ENCODE assay signal across 12 cellular contexts in the genomic region with DNA sequence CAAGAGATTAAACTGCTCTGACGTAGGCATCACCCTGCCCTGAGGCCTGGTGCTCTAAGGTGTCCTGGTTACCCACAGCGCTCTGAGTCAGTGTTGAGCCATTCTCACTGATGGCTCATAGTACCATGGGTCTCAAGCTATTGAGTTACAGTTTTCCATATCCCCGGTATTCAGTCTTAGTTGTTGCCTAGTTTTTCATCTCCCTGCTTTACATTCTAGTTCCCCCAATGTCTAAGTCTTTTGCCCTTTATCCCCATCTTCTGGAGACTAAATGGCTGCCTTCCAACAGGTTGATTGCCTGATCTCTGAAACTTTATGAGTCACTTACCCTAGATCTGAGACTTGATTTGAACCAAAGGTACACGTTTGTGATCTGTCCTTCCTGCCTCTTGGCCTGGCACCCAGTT.
DNase-seq lines count a peak whose midpoint lies in the region; ATAC-seq and TF ChIP-seq lines count a peak whose summit lies in the region.
"Had no signal": no experiment of that assay in that cellular context is flagged by ENCODE, and none has a peak within 500 bp of the region (broad histone marks: within the 10 kb centered on the region; RNA-seq: fewer than 3 reads in every experiment).

No MANE protein-coding gene starts in this region.

- H3K9me3 ChIP-seq in Peyer's patch (no peaks in the 10 kb centered on the region), fibroblast of lung (ENCODE audit: control insufficient read depth, insufficient read depth, low read depth, low read length) (no peaks in the 10 kb centered on the region)
- H3K9me3 ChIP-seq: esophagus muscularis mucosa had no signal

- H3K27ac ChIP-seq in Peyer's patch (peak overlapping the region in 1 of 4 donors; percentile 36), fibroblast of lung (ENCODE audit: insufficient read depth, low read length) (no peak overlapping the region)
- H3K27ac ChIP-seq: esophagus muscularis mucosa had no signal

- no peak overlapping the region for H3K4me2 ChIP-seq in fibroblast of lung (ENCODE audit: extremely low read depth, insufficient read depth, low read length)

- DNase-seq in stimulated activated CD4-positive, alpha-beta T cell treated with anti-CD3 and anti-CD28 coated beads, TNF-alpha, amount 100 ng/mL, for 48 hours (ENCODE audit: low read depth in 3 of 3): peak in 2 of 3 donors; percentile 11 to 21
- no peak for DNase-seq in stimulated activated CD4-positive, alpha-beta T cell treated with anti-CD3 and anti-CD28 coated beads, Interleukin-12 subunit alpha, Interleukin-12 subunit beta, amount 100 ng/mL, for 4 hours
- DNase-seq in Peyer's patch (peak in 2 of 3 donors; percentile 52 to 80), fibroblast of lung (ENCODE audit: low read depth in 2 of 2) (peak; percentile 22 to 31), NCI-H1930 (lab: John Stamatoyannopoulos, UW) (no peak), amygdala (lab: John Stamatoyannopoulos, UW) (no peak), mesothelial cell of epicardium (ENCODE audit: low spot score in 2 of 2, unreplicated experiment in 2 of 2) (no peak), T-cell (no peak)
- DNase-seq: CD4-positive, alpha-beta T cell; substantia nigra had no signal

- POLR2A ChIA-PET in T-cell (lab: Charles Lee): no interaction called here

- H3K4me3 Mint-ChIP-seq in mesothelial cell of epicardium: no peak overlapping the region
- H3K4me3 Mint-ChIP-seq in T-cell: no peak overlapping the region
- H3K4me3 Mint-ChIP-seq: CD4-positive, alpha-beta T cell had no signal

- no peak overlapping the region for H3K4me3 ChIP-seq in Peyer's patch
- no peak overlapping the region for H3K4me3 ChIP-seq in fibroblast of lung (replicated peaks in 1 of 4; ENCODE audit: control extremely low read depth in 1 of 4, insufficient read depth in 1 of 4, low read depth in 3 of 4, low read length in 4 of 4)
- H3K4me3 ChIP-seq: esophagus muscularis mucosa had no signal

- no peaks in the 10 kb centered on the region for H3K27me3 Mint-ChIP-seq in mesothelial cell of epicardium (ENCODE audit: low read depth)
- H3K27me3 Mint-ChIP-seq in T-cell: no peaks in the 10 kb centered on the region
- H3K27me3 Mint-ChIP-seq: CD4-positive, alpha-beta T cell had no signal

- H2AFZ ChIP-seq in fibroblast of lung (ENCODE audit: low read length): no peak overlapping the region

- H3K4me1 Mint-ChIP-seq in mesothelial cell of epicardium (no peaks in the 10 kb centered on the region), T-cell (peaks cover 35 to 38% (median 37%) of the 10 kb centered on the region in 3 donors)

- H3K9ac ChIP-seq in fibroblast of lung (ENCODE audit: insufficient read depth, low read length): no peak overlapping the region

- H3K36me3 ChIP-seq in Peyer's patch: no peaks in the 10 kb centered on the region
- H3K36me3 ChIP-seq in fibroblast of lung (ENCODE audit: control insufficient read depth, insufficient read depth, low read length): no peaks in the 10 kb centered on the region
- H3K36me3 ChIP-seq: esophagus muscularis mucosa had no signal

- peaks cover 17% of the 10 kb centered on the region for H3K9me3 Mint-ChIP-seq in mesothelial cell of epicardium
- H3K9me3 Mint-ChIP-seq in T-cell: no peaks in the 10 kb centered on the region
- H3K9me3 Mint-ChIP-seq: CD4-positive, alpha-beta T cell had no signal

- H3K36me3 Mint-ChIP-seq in mesothelial cell of epicardium: peaks cover 4% of the 10 kb centered on the region
- H3K36me3 Mint-ChIP-seq in T-cell: no peaks in the 10 kb centered on the region

- ATAC-seq in T-cell (replicated peaks in 1 of 4): no peak
- ATAC-seq: Right ventricle myocardium inferior had no signal

- no peaks in the 10 kb centered on the region for H4K20me1 ChIP-seq in fibroblast of lung (ENCODE audit: control insufficient read depth, extremely low read depth, insufficient read depth, low read length)

- H3K27ac Mint-ChIP-seq in mesothelial cell of epicardium (no peak overlapping the region), T-cell (peak overlapping the region in 1 of 2 donors; percentile 33)
- H3K27ac Mint-ChIP-seq: CD4-positive, alpha-beta T cell had no signal

- H3K27me3 ChIP-seq in Peyer's patch: no peaks in the 10 kb centered on the region
- H3K27me3 ChIP-seq in fibroblast of lung (ENCODE audit: control insufficient read depth, insufficient read depth, low read length): no peaks in the 10 kb centered on the region
- H3K27me3 ChIP-seq: esophagus muscularis mucosa had no signal

- TF ChIP-seq CTCF in Peyer's patch (IDR thresholded peaks at IDR 0.05) (peak in 2 of 6 experiments; percentile 8 to 27), fibroblast of lung (conservative IDR thresholded peaks at IDR 0.05 in 1 of 2, IDR thresholded peaks at IDR 0.05 in 1 of 2; ENCODE audit: low read depth in 1 of 2, low read length in 2 of 2) (no peak), mesothelial cell of epicardium (IDR thresholded peaks at IDR 0.05; ENCODE audit: unreplicated experiment) (no peak)

- H3K4me1 ChIP-seq in Peyer's patch (no peaks in the 10 kb centered on the region), fibroblast of lung (ENCODE audit: control insufficient read depth, extremely low read depth, insufficient read depth, low read length) (no peaks in the 10 kb centered on the region)
- H3K4me1 ChIP-seq: esophagus muscularis mucosa had no signal

- no peak for TF ChIP-seq POLR2A in Peyer's patch (IDR thresholded peaks at IDR 0.05)

- CTCF ChIA-PET in T-cell (lab: Charles Lee): no interaction called here

- H3K79me2 ChIP-seq in fibroblast of lung (ENCODE audit: control insufficient read depth, insufficient read depth, low read length): no peaks in the 10 kb centered on the region

Comparison
In these comparisons a context has a peak if more than half of its experiments do, and no peak if none do; other contexts are left out.
1. DNase-seq: peak in stimulated activated CD4-positive, alpha-beta T cell treated with anti-CD3 and anti-CD28 coated beads, TNF-alpha, amount 100 ng/mL, for 48 hours (2 of 3), Peyer's patch (2 of 3) and fibroblast of lung (2 of 2); none in stimulated activated CD4-positive, alpha-beta T cell treated with anti-CD3 and anti-CD28 coated beads, Interleukin-12 subunit alpha, Interleukin-12 subunit beta, amount 100 ng/mL, for 4 hours (single experiment), NCI-H1930 (0 of 2), amygdala (0 of 56), mesothelial cell of epicardium (0 of 2) and T-cell (0 of 34).